ENCODE assay signal across 8 cellular contexts in the genomic region with DNA sequence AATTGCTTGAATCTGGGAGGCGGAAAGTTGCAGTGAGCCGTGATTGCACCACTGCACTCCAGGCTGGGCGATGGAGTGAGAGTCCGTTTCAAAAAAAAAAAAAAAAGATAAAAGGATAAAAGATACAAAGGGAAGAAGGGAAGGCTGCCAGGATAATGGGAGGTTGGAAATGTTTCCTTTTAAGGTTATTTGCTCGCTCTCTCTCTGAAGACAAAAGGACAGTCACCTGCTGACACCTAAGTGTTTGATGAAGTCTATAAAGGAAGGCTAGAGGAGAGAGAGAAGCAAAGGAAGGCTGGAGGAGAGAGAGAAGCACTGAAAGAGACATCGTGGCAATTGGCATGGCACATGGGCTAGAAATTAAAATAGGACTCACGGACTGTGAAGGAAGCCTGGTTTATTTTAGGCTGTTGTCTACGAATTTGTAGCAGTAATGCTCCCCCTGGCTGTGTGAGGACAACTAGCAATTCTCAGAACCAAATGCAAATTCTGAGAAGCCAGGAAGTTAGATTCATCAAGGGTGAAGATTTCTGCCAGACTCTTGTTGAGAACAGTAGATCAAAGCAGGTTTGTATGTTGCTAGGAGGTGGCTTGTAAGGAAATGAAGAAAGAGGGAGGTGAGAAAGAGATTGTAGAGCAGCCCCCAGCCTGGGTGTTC.
DNase-seq lines count a peak whose midpoint lies in the region; ATAC-seq and TF ChIP-seq lines count a peak whose summit lies in the region.

No MANE protein-coding gene starts in this region.

- DNase-seq in ACHN (peak; percentile 30), H4 (ENCODE audit: low spot score) (peak; percentile 10), SK-N-SH (peak; percentile 14), heart right ventricle (no peak), occipital lobe (lab: John Stamatoyannopoulos, UW) (no peak), GOT3 (lab: John Stamatoyannopoulos, UW) (no peak), 8988T (no peak)

- in situ Hi-C loops in ACHN (cut with HindIII; ENCODE audit: low pct_ligation_motif_present, low pct_unique_long_range_greater_than_20kb, low sequenced_read_pairs) = no loop called here

- CTCF ChIA-PET in SK-N-SH (lab: Yijun Ruan, JAX) = interaction anchor here (1.7 to 2.0 kb wide), 2 partner anchors 11 to 59 kb away, joined by 7 to 13 read pairs; no protein-coding TSS in a partner anchor

- ATAC-seq in heart right ventricle = peak; percentile 3 to 54 (median 44)
- ATAC-seq in GM21737 (IDR thresholded peaks at IDR 0.05; ENCODE audit: unreplicated experiment) = no peak

- POLR2A ChIA-PET in SK-N-SH (lab: Yijun Ruan, JAX) = no interaction called here

- H3K4me3 ChIP-seq in SK-N-SH (ENCODE audit: low read depth in 2 of 2, low read length in 1 of 2) (no peak overlapping the region), heart right ventricle (no peak overlapping the region)

- H3K27me3 ChIP-seq in SK-N-SH (ENCODE audit: insufficient read depth) (no peaks in the 10 kb centered on the region), heart right ventricle (no peaks in the 10 kb centered on the region)

- TF ChIP-seq CTCF in SK-N-SH (IDR thresholded peaks at IDR 0.05) = peak; percentile 37
- peak in 7 of 9 donors; percentile 7 to 48 (median 29) for TF ChIP-seq CTCF in heart right ventricle (IDR thresholded peaks at IDR 0.05)

- no peaks in the 10 kb centered on the region for H3F3A ChIP-seq in SK-N-SH (replicated peaks; ENCODE audit: insufficient read depth)

- TF ChIP-seq EP300 in SK-N-SH (IDR thresholded peaks at IDR 0.05; ENCODE audit: borderline replicate concordance in 1 of 2, low read depth in 1 of 2, low read length in 1 of 2) = no peak

- intact Hi-C loops in heart right ventricle (cut with DNase I) = no loop called here

- H3K27ac ChIP-seq in SK-N-SH (ENCODE audit: low read depth in 2 of 2, low read length in 1 of 2) (no peak overlapping the region), heart right ventricle (peak overlapping the region in 2 of 10 donors; percentile 34 to 36)

- H3K36me3 ChIP-seq in SK-N-SH (replicated peaks in 1 of 2; ENCODE audit: control insufficient read depth in 1 of 2, insufficient read depth in 2 of 2, low read length in 1 of 2) (no peaks in the 10 kb centered on the region), heart right ventricle (peaks cover 0 to 37% (median 3%) of the 10 kb centered on the region in 9 donors)

- H2AFZ ChIP-seq in SK-N-SH (ENCODE audit: low read depth) = no peak overlapping the region

- no peak overlapping the region for H3K9ac ChIP-seq in SK-N-SH

- no peaks in the 10 kb centered on the region for H4K20me1 ChIP-seq in SK-N-SH (ENCODE audit: insufficient read depth)

- H3K9me2 ChIP-seq in SK-N-SH = peaks cover 3% of the 10 kb centered on the region; the same call in 1 of the 2 replicates

- H3K4me1 ChIP-seq in SK-N-SH (ENCODE audit: control insufficient read depth in 1 of 2, insufficient read depth in 2 of 2, low read depth in 1 of 2, low read length in 1 of 2) = peaks cover 0 to 8% of the 10 kb centered on the region in 2 experiments; a peak in 2 of 4 replicates
- peaks cover 0 to 34% (median 4%) of the 10 kb centered on the region in 9 donors for H3K4me1 ChIP-seq in heart right ventricle

- no peaks in the 10 kb centered on the region for H3K79me2 ChIP-seq in SK-N-SH (ENCODE audit: insufficient read depth)

- H3K4me2 ChIP-seq in SK-N-SH = no peak overlapping the region

- TF ChIP-seq RAD21 in SK-N-SH (IDR thresholded peaks at IDR 0.05; ENCODE audit: low read length) = peak; percentile 63

- WGBS in SK-N-SH (ENCODE audit: low lambda C conversion rate) = 46% methylated on average over 8 of the region's 8 CpGs
- WGBS in heart right ventricle, 2 donors = 49 to 51% methylated on average over 8 of the region's 8 CpGs

- H3K9me3 ChIP-seq in SK-N-SH = no peaks in the 10 kb centered on the region
- H3K9me3 ChIP-seq in heart right ventricle = no peaks in the 10 kb centered on the region

TF ChIP-seq in SK-N-SH, 30 proteins besides CTCF, POLR2A, EP300 and RAD21:
- TF ChIP-seq REST (IDR thresholded peaks at IDR 0.05; ENCODE audit: low read depth, low read length) (no peak), SMC3 (IDR thresholded peaks at IDR 0.05; ENCODE audit: low read depth, low read length) (peak; percentile 32; the same call in 1 of the 2 replicates)

Comparison
In these comparisons a context has a peak if more than half of its experiments do, and no peak if none do; other contexts are left out.
1. DNase-seq: peak in ACHN (single experiment), H4 (single experiment) and SK-N-SH (single experiment); none in heart right ventricle (0 of 2), occipital lobe (single experiment), GOT3 (single experiment) and 8988T (single experiment).